ENCODE assay signal across 1 cellular context in the genomic region with DNA sequence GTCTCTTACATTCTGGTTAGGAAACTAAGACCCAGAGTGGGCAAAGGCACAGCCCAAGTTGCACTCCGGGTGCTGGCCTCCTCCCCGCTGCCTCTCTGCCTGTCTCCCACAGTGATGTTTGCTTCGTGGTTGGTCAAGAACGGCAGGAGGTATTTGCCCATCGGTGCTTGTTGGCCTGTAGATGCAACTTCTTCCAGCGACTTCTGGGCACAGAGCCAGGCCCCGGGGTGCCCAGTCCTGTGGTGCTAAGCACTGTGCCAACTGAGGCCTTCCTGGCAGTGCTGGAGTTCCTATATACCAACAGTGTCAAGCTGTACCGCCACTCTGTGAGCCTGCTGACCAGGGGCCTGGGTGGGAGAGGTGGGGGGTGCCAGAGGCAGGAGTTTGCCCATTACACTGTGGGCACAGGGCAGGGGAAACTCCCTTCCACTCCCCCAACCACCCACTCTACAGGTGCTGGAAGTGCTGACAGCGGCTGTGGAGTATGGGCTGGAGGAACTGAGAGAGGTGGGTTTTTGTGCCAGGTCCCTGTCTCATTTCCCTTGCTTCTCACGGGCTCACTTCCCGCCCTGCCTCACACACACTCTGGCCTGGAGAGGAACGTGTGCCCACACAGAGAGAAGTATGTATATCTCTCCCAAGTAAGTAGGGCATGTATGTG.
TF ChIP-seq lines count a peak whose summit lies in the region.

No MANE protein-coding gene starts in this region.

TF ChIP-seq in H1, 55 proteins besides CTCF, POLR2A, EP300 and RAD21:
- no peak for TF ChIP-seq SAP30 (IDR thresholded peaks at IDR 0.05; ENCODE audit: insufficient read depth, insufficient replicate concordance, low read length)
- TF ChIP-seq GABPA (IDR thresholded peaks at IDR 0.05; ENCODE audit: borderline replicate concordance, insufficient read depth, low read length), result no peak
- no peak for TF ChIP-seq HDAC6 (IDR thresholded peaks at IDR 0.05; ENCODE audit: low read depth, low read length)
- TF ChIP-seq TCF12 (IDR thresholded peaks at IDR 0.05; ENCODE audit: low read depth, low read length), result no peak
- TF ChIP-seq EZH2 (IDR thresholded peaks at IDR 0.05; ENCODE audit: low read depth, low read length, severe bottlenecking), result no peak
- TF ChIP-seq, protein P1, sequence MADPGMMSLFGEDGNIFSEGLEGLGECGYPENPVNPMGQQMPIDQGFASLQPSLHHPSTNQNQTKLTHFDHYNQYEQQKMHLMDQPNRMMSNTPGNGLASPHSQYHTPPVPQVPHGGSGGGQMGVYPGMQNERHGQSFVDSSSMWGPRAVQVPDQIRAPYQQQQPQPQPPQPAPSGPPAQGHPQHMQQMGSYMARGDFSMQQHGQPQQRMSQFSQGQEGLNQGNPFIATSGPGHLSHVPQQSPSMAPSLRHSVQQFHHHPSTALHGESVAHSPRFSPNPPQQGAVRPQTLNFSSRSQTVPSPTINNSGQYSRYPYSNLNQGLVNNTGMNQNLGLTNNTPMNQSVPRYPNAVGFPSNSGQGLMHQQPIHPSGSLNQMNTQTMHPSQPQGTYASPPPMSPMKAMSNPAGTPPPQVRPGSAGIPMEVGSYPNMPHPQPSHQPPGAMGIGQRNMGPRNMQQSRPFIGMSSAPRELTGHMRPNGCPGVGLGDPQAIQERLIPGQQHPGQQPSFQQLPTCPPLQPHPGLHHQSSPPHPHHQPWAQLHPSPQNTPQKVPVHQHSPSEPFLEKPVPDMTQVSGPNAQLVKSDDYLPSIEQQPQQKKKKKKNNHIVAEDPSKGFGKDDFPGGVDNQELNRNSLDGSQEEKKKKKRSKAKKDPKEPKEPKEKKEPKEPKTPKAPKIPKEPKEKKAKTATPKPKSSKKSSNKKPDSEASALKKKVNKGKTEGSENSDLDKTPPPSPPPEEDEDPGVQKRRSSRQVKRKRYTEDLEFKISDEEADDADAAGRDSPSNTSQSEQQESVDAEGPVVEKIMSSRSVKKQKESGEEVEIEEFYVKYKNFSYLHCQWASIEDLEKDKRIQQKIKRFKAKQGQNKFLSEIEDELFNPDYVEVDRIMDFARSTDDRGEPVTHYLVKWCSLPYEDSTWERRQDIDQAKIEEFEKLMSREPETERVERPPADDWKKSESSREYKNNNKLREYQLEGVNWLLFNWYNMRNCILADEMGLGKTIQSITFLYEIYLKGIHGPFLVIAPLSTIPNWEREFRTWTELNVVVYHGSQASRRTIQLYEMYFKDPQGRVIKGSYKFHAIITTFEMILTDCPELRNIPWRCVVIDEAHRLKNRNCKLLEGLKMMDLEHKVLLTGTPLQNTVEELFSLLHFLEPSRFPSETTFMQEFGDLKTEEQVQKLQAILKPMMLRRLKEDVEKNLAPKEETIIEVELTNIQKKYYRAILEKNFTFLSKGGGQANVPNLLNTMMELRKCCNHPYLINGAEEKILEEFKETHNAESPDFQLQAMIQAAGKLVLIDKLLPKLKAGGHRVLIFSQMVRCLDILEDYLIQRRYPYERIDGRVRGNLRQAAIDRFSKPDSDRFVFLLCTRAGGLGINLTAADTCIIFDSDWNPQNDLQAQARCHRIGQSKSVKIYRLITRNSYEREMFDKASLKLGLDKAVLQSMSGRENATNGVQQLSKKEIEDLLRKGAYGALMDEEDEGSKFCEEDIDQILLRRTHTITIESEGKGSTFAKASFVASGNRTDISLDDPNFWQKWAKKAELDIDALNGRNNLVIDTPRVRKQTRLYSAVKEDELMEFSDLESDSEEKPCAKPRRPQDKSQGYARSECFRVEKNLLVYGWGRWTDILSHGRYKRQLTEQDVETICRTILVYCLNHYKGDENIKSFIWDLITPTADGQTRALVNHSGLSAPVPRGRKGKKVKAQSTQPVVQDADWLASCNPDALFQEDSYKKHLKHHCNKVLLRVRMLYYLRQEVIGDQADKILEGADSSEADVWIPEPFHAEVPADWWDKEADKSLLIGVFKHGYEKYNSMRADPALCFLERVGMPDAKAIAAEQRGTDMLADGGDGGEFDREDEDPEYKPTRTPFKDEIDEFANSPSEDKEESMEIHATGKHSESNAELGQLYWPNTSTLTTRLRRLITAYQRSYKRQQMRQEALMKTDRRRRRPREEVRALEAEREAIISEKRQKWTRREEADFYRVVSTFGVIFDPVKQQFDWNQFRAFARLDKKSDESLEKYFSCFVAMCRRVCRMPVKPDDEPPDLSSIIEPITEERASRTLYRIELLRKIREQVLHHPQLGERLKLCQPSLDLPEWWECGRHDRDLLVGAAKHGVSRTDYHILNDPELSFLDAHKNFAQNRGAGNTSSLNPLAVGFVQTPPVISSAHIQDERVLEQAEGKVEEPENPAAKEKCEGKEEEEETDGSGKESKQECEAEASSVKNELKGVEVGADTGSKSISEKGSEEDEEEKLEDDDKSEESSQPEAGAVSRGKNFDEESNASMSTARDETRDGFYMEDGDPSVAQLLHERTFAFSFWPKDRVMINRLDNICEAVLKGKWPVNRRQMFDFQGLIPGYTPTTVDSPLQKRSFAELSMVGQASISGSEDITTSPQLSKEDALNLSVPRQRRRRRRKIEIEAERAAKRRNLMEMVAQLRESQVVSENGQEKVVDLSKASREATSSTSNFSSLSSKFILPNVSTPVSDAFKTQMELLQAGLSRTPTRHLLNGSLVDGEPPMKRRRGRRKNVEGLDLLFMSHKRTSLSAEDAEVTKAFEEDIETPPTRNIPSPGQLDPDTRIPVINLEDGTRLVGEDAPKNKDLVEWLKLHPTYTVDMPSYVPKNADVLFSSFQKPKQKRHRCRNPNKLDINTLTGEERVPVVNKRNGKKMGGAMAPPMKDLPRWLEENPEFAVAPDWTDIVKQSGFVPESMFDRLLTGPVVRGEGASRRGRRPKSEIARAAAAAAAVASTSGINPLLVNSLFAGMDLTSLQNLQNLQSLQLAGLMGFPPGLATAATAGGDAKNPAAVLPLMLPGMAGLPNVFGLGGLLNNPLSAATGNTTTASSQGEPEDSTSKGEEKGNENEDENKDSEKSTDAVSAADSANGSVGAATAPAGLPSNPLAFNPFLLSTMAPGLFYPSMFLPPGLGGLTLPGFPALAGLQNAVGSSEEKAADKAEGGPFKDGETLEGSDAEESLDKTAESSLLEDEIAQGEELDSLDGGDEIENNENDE (IDR thresholded peaks at IDR 0.05; ENCODE audit: insufficient replicate concordance, low read length), result no peak
- TF ChIP-seq ZNF274 (IDR thresholded peaks at IDR 0.05; ENCODE audit: borderline replicate concordance, extremely low read depth, low read length), result no peak
- no peak for TF ChIP-seq CREB1 (IDR thresholded peaks at IDR 0.05)
- no peak for TF ChIP-seq MAFK (IDR thresholded peaks at IDR 0.05; ENCODE audit: low read depth, low read length)
- no peak for TF ChIP-seq KDM5A (IDR thresholded peaks at IDR 0.05; ENCODE audit: low read length)
- no peak for TF ChIP-seq TBP (IDR thresholded peaks at IDR 0.05; ENCODE audit: low read depth, low read length)
- no peak for TF ChIP-seq PHF8 (conservative IDR thresholded peaks at IDR 0.05; ENCODE audit: low read depth, low read length)
- TF ChIP-seq CBX8 (IDR thresholded peaks at IDR 0.05; ENCODE audit: borderline replicate concordance, low read depth, low read length), result no peak
- TF ChIP-seq JUN (IDR thresholded peaks at IDR 0.05; ENCODE audit: low read depth, low read length), result no peak
- no peak for TF ChIP-seq KDM1A (IDR thresholded peaks at IDR 0.05; ENCODE audit: borderline replicate concordance, low read length)
- TF ChIP-seq SIX5 (IDR thresholded peaks at IDR 0.05; ENCODE audit: low read depth, low read length), result no peak
- no peak for TF ChIP-seq HDAC2 (IDR thresholded peaks at IDR 0.05; ENCODE audit: borderline replicate concordance in 1 of 2, low read depth in 2 of 2, low read length in 2 of 2)
